1 cellular context compared by ENCODE assay signal in genomic region chr2:72723769-72724370, GRCh38.
TF ChIP-seq lines count a peak whose summit lies in the region.

No MANE protein-coding gene starts in this region.

TF ChIP-seq in HepG2, 621 proteins besides CTCF, POLR2A, EP300 and RAD21 (continued from another document):
- TF ChIP-seq, protein P1, sequence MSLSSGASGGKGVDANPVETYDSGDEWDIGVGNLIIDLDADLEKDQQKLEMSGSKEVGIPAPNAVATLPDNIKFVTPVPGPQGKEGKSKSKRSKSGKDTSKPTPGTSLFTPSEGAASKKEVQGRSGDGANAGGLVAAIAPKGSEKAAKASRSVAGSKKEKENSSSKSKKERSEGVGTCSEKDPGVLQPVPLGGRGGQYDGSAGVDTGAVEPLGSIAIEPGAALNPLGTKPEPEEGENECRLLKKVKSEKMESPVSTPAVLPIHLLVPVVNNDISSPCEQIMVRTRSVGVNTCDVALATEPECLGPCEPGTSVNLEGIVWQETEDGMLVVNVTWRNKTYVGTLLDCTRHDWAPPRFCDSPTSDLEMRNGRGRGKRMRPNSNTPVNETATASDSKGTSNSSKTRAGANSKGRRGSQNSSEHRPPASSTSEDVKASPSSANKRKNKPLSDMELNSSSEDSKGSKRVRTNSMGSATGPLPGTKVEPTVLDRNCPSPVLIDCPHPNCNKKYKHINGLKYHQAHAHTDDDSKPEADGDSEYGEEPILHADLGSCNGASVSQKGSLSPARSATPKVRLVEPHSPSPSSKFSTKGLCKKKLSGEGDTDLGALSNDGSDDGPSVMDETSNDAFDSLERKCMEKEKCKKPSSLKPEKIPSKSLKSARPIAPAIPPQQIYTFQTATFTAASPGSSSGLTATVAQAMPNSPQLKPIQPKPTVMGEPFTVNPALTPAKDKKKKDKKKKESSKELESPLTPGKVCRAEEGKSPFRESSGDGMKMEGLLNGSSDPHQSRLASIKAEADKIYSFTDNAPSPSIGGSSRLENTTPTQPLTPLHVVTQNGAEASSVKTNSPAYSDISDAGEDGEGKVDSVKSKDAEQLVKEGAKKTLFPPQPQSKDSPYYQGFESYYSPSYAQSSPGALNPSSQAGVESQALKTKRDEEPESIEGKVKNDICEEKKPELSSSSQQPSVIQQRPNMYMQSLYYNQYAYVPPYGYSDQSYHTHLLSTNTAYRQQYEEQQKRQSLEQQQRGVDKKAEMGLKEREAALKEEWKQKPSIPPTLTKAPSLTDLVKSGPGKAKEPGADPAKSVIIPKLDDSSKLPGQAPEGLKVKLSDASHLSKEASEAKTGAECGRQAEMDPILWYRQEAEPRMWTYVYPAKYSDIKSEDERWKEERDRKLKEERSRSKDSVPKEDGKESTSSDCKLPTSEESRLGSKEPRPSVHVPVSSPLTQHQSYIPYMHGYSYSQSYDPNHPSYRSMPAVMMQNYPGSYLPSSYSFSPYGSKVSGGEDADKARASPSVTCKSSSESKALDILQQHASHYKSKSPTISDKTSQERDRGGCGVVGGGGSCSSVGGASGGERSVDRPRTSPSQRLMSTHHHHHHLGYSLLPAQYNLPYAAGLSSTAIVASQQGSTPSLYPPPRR (CRISPR knock-in tag; IDR thresholded peaks at IDR 0.05; ENCODE audit: borderline replicate concordance), result peak; percentile 50; the same call in 1 of the 2 replicates
